In the genomic region with DNA sequence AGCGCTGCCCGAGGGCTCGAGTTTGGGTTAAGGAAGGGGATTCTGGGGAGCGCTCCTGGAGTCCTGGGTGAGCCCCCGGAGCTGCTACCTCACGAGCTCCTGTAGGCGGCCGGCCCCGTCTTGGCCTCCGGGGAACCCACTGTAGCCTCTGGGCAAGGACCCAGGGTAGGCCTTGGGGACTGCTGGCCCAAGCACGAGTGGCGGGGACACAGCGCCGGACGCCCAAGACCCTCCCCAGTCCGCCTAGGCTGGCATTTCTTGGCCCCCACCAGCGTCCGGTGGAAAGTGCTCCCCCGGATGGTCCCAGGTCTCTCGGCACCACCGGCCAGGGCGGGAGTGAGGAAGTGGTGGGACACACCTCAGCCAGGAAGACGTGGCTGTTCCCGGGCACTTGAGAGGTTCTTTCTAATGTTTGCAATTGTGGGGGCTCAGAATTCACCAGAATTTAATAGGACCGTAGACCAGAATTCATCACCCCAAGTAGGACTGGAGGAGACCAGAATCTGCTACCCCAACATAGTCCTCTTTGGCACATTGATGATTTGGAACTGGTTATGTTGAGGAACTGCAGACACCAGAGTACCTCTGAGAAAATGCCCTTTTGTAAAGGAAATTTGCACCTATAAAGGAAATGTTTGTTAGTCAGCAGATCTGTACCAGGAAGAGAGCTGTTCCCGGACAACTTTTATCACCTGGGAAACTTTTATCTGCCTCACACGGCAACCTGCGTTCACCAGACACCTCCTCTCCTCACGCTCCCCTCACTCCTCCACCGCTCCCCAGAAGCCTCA, we compare ENCODE assay signal across 15 cellular contexts. TPM values are rescaled to one million over a fixed set of nuclear protein-coding genes. Genes with fewer than 3 reads are reported as not detected.
DNase-seq lines count a peak whose midpoint lies in the region; ATAC-seq and TF ChIP-seq lines count a peak whose summit lies in the region.
"Had no signal": no experiment of that assay in that cellular context is flagged by ENCODE, and none has a peak within 500 bp of the region (broad histone marks: within the 10 kb centered on the region; RNA-seq: fewer than 3 reads in every experiment).

No MANE protein-coding gene starts in this region.

- H3K27ac Mint-ChIP-seq in nephron: peak overlapping the region in 1 of 3 experiments; percentile 58

- H3K36me3 Mint-ChIP-seq in nephron (ENCODE audit: low read depth): no peaks in the 10 kb centered on the region

- H3K36me3 ChIP-seq in left ventricle myocardium inferior (no peaks in the 10 kb centered on the region), iPS DF 6.9 (ENCODE audit: control insufficient read depth, insufficient read depth, low read length) (no peaks in the 10 kb centered on the region), urinary bladder (ENCODE audit: insufficient read depth) (no peaks in the 10 kb centered on the region)
- H3K36me3 ChIP-seq: WERI-Rb-1 had no signal

- peaks cover 83% of the 10 kb centered on the region for H3K27me3 Mint-ChIP-seq in nephron (ENCODE audit: low read depth)

- DNase-seq in left ventricle myocardium inferior (no peak), Right ventricle myocardium inferior (ENCODE audit: missing footprints) (no peak), iPS DF 6.9 (ENCODE audit: low read depth, low spot score) (no peak), sciatic nerve (ENCODE audit: low spot score) (no peak), occipital lobe (lab: John Stamatoyannopoulos, UW) (no peak), mesenteric fat pad (ENCODE audit: low spot score) (no peak)
- DNase-seq: activated CD8-positive, alpha-beta memory T cell treated with anti-CD3 and anti-CD28 coated beads, Interleukin-2, amount 50 U/mL, for 48 hours; dorsolateral prefrontal cortex; HCEC 1CT; NCI-H1105 treated with DMSO at 0.1 percent for 48 hours; NCI-H524 treated with DMSO at 0.1 percent for 48 hours had no signal

- ATAC-seq in Right ventricle myocardium inferior (no peak), sciatic nerve (no peak)

- peaks cover 5% of the 10 kb centered on the region for H3K4me1 Mint-ChIP-seq in nephron

- H3K9me3 ChIP-seq in left ventricle myocardium inferior (replicated peaks) (no peaks in the 10 kb centered on the region), iPS DF 6.9 (ENCODE audit: control insufficient read depth, insufficient read depth, low read length) (no peaks in the 10 kb centered on the region)

- peak overlapping the region; percentile 29 to 69 (median 53) for H3K4me3 Mint-ChIP-seq in nephron

- H3K27ac ChIP-seq in left ventricle myocardium inferior (replicated peaks) (no peak overlapping the region), iPS DF 6.9 (ENCODE audit: low read length) (no peak overlapping the region), urinary bladder (ENCODE audit: low read depth) (peak overlapping the region; percentile 45)
- H3K27ac ChIP-seq: dorsolateral prefrontal cortex, WERI-Rb-1 had no signal

- intact Hi-C loops in left ventricle myocardium inferior (cut with micrococcal nuclease): no loop called here
- intact Hi-C loops in Right ventricle myocardium inferior (cut with DNase I): no loop called here
- intact Hi-C loops in sciatic nerve (cut with DNase I): no loop called here

- H3K4me1 ChIP-seq in left ventricle myocardium inferior (peaks cover 20% of the 10 kb centered on the region), iPS DF 6.9 (ENCODE audit: control insufficient read depth, insufficient read depth, low read length) (peaks cover 5% of the 10 kb centered on the region), urinary bladder (ENCODE audit: insufficient read depth) (no peaks in the 10 kb centered on the region)

- peaks cover 2% of the 10 kb centered on the region for H3K9me3 Mint-ChIP-seq in nephron

- H3K27me3 ChIP-seq in left ventricle myocardium inferior (ENCODE audit: low read depth) (peaks cover 98% of the 10 kb centered on the region), iPS DF 6.9 (ENCODE audit: control insufficient read depth, insufficient read depth, low read length) (peaks cover 15% of the 10 kb centered on the region)

- WGBS in iPS DF 6.9 (ENCODE audit: insufficient coverage, insufficient read length): no CpG with 5 or more reads among the region's 30 CpGs
- WGBS in urinary bladder: 9% methylated on average over 30 of the region's 30 CpGs

- peak overlapping the region; percentile 56 for H3K4me3 ChIP-seq in left ventricle myocardium inferior
- peak overlapping the region; percentile 77; the same call in 1 of the 2 replicates for H3K4me3 ChIP-seq in iPS DF 6.9 (ENCODE audit: low read length)
- peak overlapping the region; percentile 19 for H3K4me3 ChIP-seq in urinary bladder (ENCODE audit: low read depth, low read length)

- TF ChIP-seq CTCF in left ventricle myocardium inferior (IDR thresholded peaks at IDR 0.05; ENCODE audit: borderline replicate concordance) (no peak), nephron (IDR thresholded peaks at IDR 0.05; ENCODE audit: unreplicated experiment in 3 of 3) (no peak)

RNA-seq across cellular contexts. Expression of a gene that starts 0.7 kb away (rescaled TPM):
- total RNA-seq in left ventricle myocardium inferior: not detected
- not detected for total RNA-seq in Right ventricle myocardium inferior
- 27.1 TPM for total RNA-seq in urinary bladder
- polyA plus RNA-seq in urinary bladder: 5.1 TPM
- total RNA-seq in sciatic nerve: 0.49 TPM
- not detected for total RNA-seq in occipital lobe
- 0.61 TPM for total RNA-seq in mesenteric fat pad
- total RNA-seq: myocyte had no signal

Comparison
In these comparisons a context has a peak if more than half of its experiments do, and no peak if none do; other contexts are left out.
1. H3K4me3 ChIP-seq: peak in every context shown above with its lines; median percentile 77 in iPS DF 6.9; 56 in left ventricle myocardium inferior; 19 in urinary bladder.
2. RNA of a gene that starts 0.7 kb away (total RNA-seq): 27.1 TPM in urinary bladder (single experiment); 0.61 TPM in mesenteric fat pad (single experiment), 0.49 TPM in sciatic nerve (single experiment), not detected in left ventricle myocardium inferior (single experiment), not detected in Right ventricle myocardium inferior (single experiment) and not detected in occipital lobe (single experiment); every median in the first group is over 10 times any median in the second.